In genomic region chr17:16439303-16439791, GRCh38 we compare ENCODE assay signal across 1 cellular context.
TF ChIP-seq lines count a peak whose summit lies in the region.

No MANE protein-coding gene starts in this region.

TF ChIP-seq in A549, 52 proteins besides CTCF, POLR2A, EP300 and RAD21 (continued from another document):
- TF ChIP-seq BCL3 (IDR thresholded peaks at IDR 0.05) = no peak
